In genomic region chr19:35408284-35409171, GRCh38 we compare ENCODE assay signal across 13 cellular contexts.
DNase-seq lines count a peak whose midpoint lies in the region; ATAC-seq and TF ChIP-seq lines count a peak whose summit lies in the region.
"Had no signal": no experiment of that assay in that cellular context is flagged by ENCODE, and none has a peak within 500 bp of the region (broad histone marks: within the 10 kb centered on the region; RNA-seq: fewer than 3 reads in every experiment).

No MANE protein-coding gene starts in this region.

- H3K27me3 ChIP-seq in neutrophil: peaks cover 27% of the 10 kb centered on the region

- peak overlapping the region; percentile 37 for H3K27ac ChIP-seq in neutrophil
- H3K27ac ChIP-seq: stomach had no signal

- ATAC-seq in GM18861 (IDR thresholded peaks at IDR 0.05; ENCODE audit: unreplicated experiment) (peak; percentile 62), GM21576 (IDR thresholded peaks at IDR 0.05; ENCODE audit: unreplicated experiment) (peak; percentile 48), HG03354 (IDR thresholded peaks at IDR 0.05; ENCODE audit: poor library complexity, severe bottlenecking, unreplicated experiment) (peak; percentile 80), HG02623 (IDR thresholded peaks at IDR 0.05; ENCODE audit: unreplicated experiment) (no peak)

- no peaks in the 10 kb centered on the region for H3K36me3 ChIP-seq in neutrophil
- H3K36me3 ChIP-seq: stomach had no signal

- TF ChIP-seq CTCF in neutrophil (IDR thresholded peaks at IDR 0.05): no peak

- no peak overlapping the region for H3K4me3 ChIP-seq in neutrophil (ENCODE audit: low read depth in 1 of 2, low read length in 1 of 2)
- H3K4me3 ChIP-seq: stomach had no signal

- no peaks in the 10 kb centered on the region for H3K9me3 ChIP-seq in neutrophil
- H3K9me3 ChIP-seq: stomach had no signal

- H3K4me1 ChIP-seq in neutrophil (ENCODE audit: control insufficient read depth in 1 of 2, insufficient read depth in 1 of 2, low read depth in 1 of 2, low read length in 1 of 2): peaks cover 9 to 10% of the 10 kb centered on the region in 2 experiments
- H3K4me1 ChIP-seq: stomach had no signal

- in situ Hi-C loops in ACHN (cut with HindIII; ENCODE audit: low pct_ligation_motif_present, low pct_unique_long_range_greater_than_20kb, low sequenced_read_pairs): no loop called here

- DNase-seq in ACHN (no peak), NCI-H69 (lab: John Stamatoyannopoulos, UW) (no peak)
- DNase-seq: amygdala; H9; NCI-H446 treated with DMSO at 0.1 percent for 48 hours; SHP77 treated with DMSO at 0.1 percent for 48 hours; stimulated activated CD4-positive, alpha-beta T cell treated with anti-CD3 and anti-CD28 coated beads, Interleukin-4, amount 100 ng/mL, for 1 hour; stomach had no signal
